13 cellular contexts compared by ENCODE assay signal in the genomic region with DNA sequence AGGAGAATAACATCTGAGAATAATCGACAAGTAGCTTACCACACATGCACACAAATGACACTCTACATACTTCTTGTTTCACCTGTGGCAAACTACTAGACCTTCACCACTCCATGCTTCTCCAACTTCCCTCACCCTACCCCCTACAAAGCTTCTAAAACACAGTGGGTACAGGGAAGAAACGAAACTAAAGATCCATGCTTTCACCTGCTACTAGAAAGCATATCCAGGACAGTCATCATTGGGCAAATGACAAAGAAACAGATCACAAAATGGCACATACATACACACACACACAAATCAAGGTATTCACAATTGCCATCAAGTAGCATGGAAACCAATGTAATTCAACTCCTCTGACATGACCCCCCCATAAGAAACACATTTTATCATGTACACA. TPM values are rescaled to one million over a fixed set of nuclear protein-coding genes. Genes with fewer than 3 reads are reported as not detected.
A peak's percentile ranks its signal among the peaks of the same experiment; 100 is the strongest.
DNase-seq lines count a peak whose midpoint lies in the region; ATAC-seq and TF ChIP-seq lines count a peak whose summit lies in the region.
"Had no signal": no experiment of that assay in that cellular context is flagged by ENCODE, and none has a peak within 500 bp of the region (broad histone marks: within the 10 kb centered on the region; RNA-seq: fewer than 3 reads in every experiment).

No MANE protein-coding gene starts in this region.

- no peak for ATAC-seq in CD4-positive, alpha-beta T cell (ENCODE audit: poor library complexity)
- ATAC-seq in IMR-90 (ENCODE audit: low read depth): no peak
- ATAC-seq in body of pancreas: no peak
- ATAC-seq in GM18498 (IDR thresholded peaks at IDR 0.05; ENCODE audit: unreplicated experiment): no peak
- no peak for ATAC-seq in GM21825 (IDR thresholded peaks at IDR 0.05; ENCODE audit: unreplicated experiment)
- ATAC-seq: activated naive CD4-positive, alpha-beta T cell treated with anti-CD3 and anti-CD28 coated beads, Interleukin-2, amount 50 U/mL, for 72 hours had no signal

- H3K23ac ChIP-seq in IMR-90 (ENCODE audit: low read depth, low read length): no peak overlapping the region

- peaks cover 15% of the 10 kb centered on the region for H3K36me3 Mint-ChIP-seq in CD4-positive, alpha-beta T cell (ENCODE audit: low read depth)
- peaks cover 11% of the 10 kb centered on the region for H3K36me3 Mint-ChIP-seq in nephron (ENCODE audit: low read depth)

- H3K56ac ChIP-seq in IMR-90 (ENCODE audit: extremely low read depth, insufficient read depth, low read length): no peak overlapping the region

- H4K91ac ChIP-seq in IMR-90 (ENCODE audit: insufficient read depth, low read depth, low read length): no peak overlapping the region

- H2AFZ ChIP-seq in IMR-90 (replicated peaks; ENCODE audit: low read length, poor library complexity): no peak overlapping the region

- H3K18ac ChIP-seq in IMR-90 (ENCODE audit: low read depth, low read length): no peak overlapping the region

- WGBS in IMR-90 (ENCODE audit: extremely low coverage in 2 of 2, insufficient read length in 1 of 2), 2 experiments: no CpG with 5 or more reads among the region's 2 CpGs
- WGBS in body of pancreas, 2 donors: 50 to 57% methylated on average over 2 of the region's 2 CpGs

- no peak for TF ChIP-seq POLR2A in IMR-90 (IDR thresholded peaks at IDR 0.05; ENCODE audit: low read depth, low read length)
- TF ChIP-seq POLR2A in body of pancreas (IDR thresholded peaks at IDR 0.05): no peak

- no peak overlapping the region for H2BK15ac ChIP-seq in IMR-90 (ENCODE audit: low read depth, low read length)

- peaks cover 0 to 75% of the 10 kb centered on the region in 2 experiments; a peak in 2 of 4 replicates for H3K79me1 ChIP-seq in IMR-90 (ENCODE audit: low read depth in 1 of 2, low read length in 2 of 2)

- H2AK5ac ChIP-seq in IMR-90 (ENCODE audit: low read depth, low read length): no peak overlapping the region

- H3K9me3 Mint-ChIP-seq in CD4-positive, alpha-beta T cell: no peaks in the 10 kb centered on the region
- no peaks in the 10 kb centered on the region for H3K9me3 Mint-ChIP-seq in nephron

- H3K27ac ChIP-seq in CD4-positive, alpha-beta T cell (ENCODE audit: low read depth, low read length): no peak overlapping the region
- H3K27ac ChIP-seq in IMR-90 (ENCODE audit: insufficient read depth, low read length) (no peak overlapping the region), body of pancreas (peak overlapping the region; percentile 7 to 87 (median 24))

- no peak overlapping the region for H3K14ac ChIP-seq in IMR-90 (replicated peaks; ENCODE audit: low read depth, low read length)

- H2BK5ac ChIP-seq in IMR-90 (ENCODE audit: low read depth, low read length, poor library complexity, severe bottlenecking): peak overlapping the region; percentile 35

- H3K4me3 ChIP-seq in IMR-90 (ENCODE audit: insufficient read depth, low read depth, low read length) (no peak overlapping the region), body of pancreas (no peak overlapping the region)
- H3K4me3 ChIP-seq: thoracic aorta had no signal

- peaks cover 91% of the 10 kb centered on the region for H3K4me1 Mint-ChIP-seq in CD4-positive, alpha-beta T cell (ENCODE audit: low read depth)
- peaks cover 79% of the 10 kb centered on the region for H3K4me1 Mint-ChIP-seq in nephron

- H3K4ac ChIP-seq in IMR-90 (ENCODE audit: low read depth, low read length): no peak overlapping the region

- dilution Hi-C loops in IMR-90 (cut with HindIII; ENCODE audit: low sequenced_read_pairs, unreplicated experiment): no loop called here

- CTCF ChIA-PET in CD4-positive, alpha-beta T cell (lab: Charles Lee): no interaction called here
- CTCF ChIA-PET in IMR-90 (lab: Yijun Ruan, JAX): interaction anchor here (1.1 kb wide), 1 partner anchor 72 kb away, joined by 3 read pairs; no protein-coding TSS in a partner anchor

- no peak overlapping the region for H3K9ac ChIP-seq in IMR-90 (ENCODE audit: low read depth, low read length)

- H3K27me3 Mint-ChIP-seq in CD4-positive, alpha-beta T cell: no peaks in the 10 kb centered on the region
- H3K27me3 Mint-ChIP-seq in nephron (ENCODE audit: low read depth): no peaks in the 10 kb centered on the region

- in situ Hi-C loops in IMR-90 (cut with MboI; ENCODE audit: low sequenced_read_pairs): no loop called here

- TF ChIP-seq CTCF in CD4-positive, alpha-beta T cell (IDR thresholded peaks at IDR 0.05): no peak
- no peak for TF ChIP-seq CTCF in IMR-90 (conservative IDR thresholded peaks at IDR 0.05; ENCODE audit: low read depth, low read length)
- TF ChIP-seq CTCF in body of pancreas (IDR thresholded peaks at IDR 0.05): no peak
- TF ChIP-seq CTCF in nephron (IDR thresholded peaks at IDR 0.05; ENCODE audit: unreplicated experiment in 3 of 3): no peak

- peak overlapping the region; percentile 52 for H3K4me3 Mint-ChIP-seq in CD4-positive, alpha-beta T cell
- H3K4me3 Mint-ChIP-seq in nephron: no peak overlapping the region

- no peak overlapping the region for H4K8ac ChIP-seq in IMR-90 (ENCODE audit: low read depth in 2 of 2, low read length in 2 of 2)

- peaks cover 97% of the 10 kb centered on the region for H4K20me1 ChIP-seq in IMR-90 (ENCODE audit: insufficient read depth, low read length)

- H3K36me3 ChIP-seq in IMR-90 (ENCODE audit: control insufficient read depth, insufficient read depth, low read length): no peaks in the 10 kb centered on the region; the same call in 1 of the 2 replicates
- no peaks in the 10 kb centered on the region for H3K36me3 ChIP-seq in body of pancreas (replicated peaks in 1 of 2; ENCODE audit: insufficient read depth in 1 of 2, low read depth in 2 of 2)
- H3K36me3 ChIP-seq: thoracic aorta had no signal

- DNase-seq in CD4-positive, alpha-beta T cell: no peak
- DNase-seq in IMR-90 (no peak), body of pancreas (no peak), SW480 (ENCODE audit: low spot score) (no peak), NCI-H1436 treated with DMSO at 0.1 percent for 48 hours (lab: John Stamatoyannopoulos, UW) (no peak)
- DNase-seq: activated CD4-positive, alpha-beta T cell treated with anti-CD3 and anti-CD28 coated beads, Interleukin-2, amount 50 U/mL, for 1 hour; cortex of kidney; islet precursor cell had no signal

- H3K27ac Mint-ChIP-seq in CD4-positive, alpha-beta T cell: peak overlapping the region; percentile 27
- H3K27ac Mint-ChIP-seq in nephron: peak overlapping the region; percentile 9 to 49 (median 17)

- no TSS peak for BruUV-seq in IMR-90 (replicated peaks; lab: Mats Ljungman, UMichigan)

- no peak overlapping the region for H2AK9ac ChIP-seq in IMR-90 (replicated peaks; ENCODE audit: low read depth, low read length, poor library complexity)

- H3K4me2 ChIP-seq in IMR-90 (ENCODE audit: low read depth, low read length): peak overlapping the region; percentile 69; the same call in 1 of the 2 replicates

- H3K4me1 ChIP-seq in IMR-90 (ENCODE audit: control insufficient read depth, insufficient read depth, low read length) (peaks cover 50% of the 10 kb centered on the region), body of pancreas (peaks cover 99% of the 10 kb centered on the region)

- no peak overlapping the region for H4K5ac ChIP-seq in IMR-90 (ENCODE audit: low read depth, low read length)

- no peaks in the 10 kb centered on the region for H3K9me3 ChIP-seq in CD4-positive, alpha-beta T cell (ENCODE audit: control insufficient read depth, low read length)
- no peaks in the 10 kb centered on the region for H3K9me3 ChIP-seq in IMR-90 (ENCODE audit: control insufficient read depth, insufficient read depth, low read length)
- H3K9me3 ChIP-seq in body of pancreas: no peaks in the 10 kb centered on the region
- H3K9me3 ChIP-seq: thoracic aorta had no signal

- H3K9me1 ChIP-seq in IMR-90 (ENCODE audit: insufficient read depth, low read length): peaks cover 64% of the 10 kb centered on the region

- POLR2A ChIA-PET in CD4-positive, alpha-beta T cell (lab: Charles Lee): no interaction called here
- POLR2A ChIA-PET in IMR-90 (lab: Charles Lee; ENCODE audit: unreplicated experiment): no interaction called here

- no peak overlapping the region for H2BK20ac ChIP-seq in IMR-90 (ENCODE audit: low read depth, low read length)

- intact Hi-C loops in CD4-positive, alpha-beta T cell (cut with DNase I, micrococcal nuclease): loop anchor here in 1 of 2 experiments (5.0 kb wide), 1 partner anchor 34 kb away; no protein-coding TSS in a partner anchor
- intact Hi-C loops in IMR-90 (cut with micrococcal nuclease) (loop anchor here (5.0 kb wide), 1 partner anchor 39 kb away; no protein-coding TSS in a partner anchor), body of pancreas (cut with DNase I) (loop anchor here (10.0 kb wide), 1 partner anchor 47 kb away; no protein-coding TSS in a partner anchor)

- no peak for TF ChIP-seq RAD21 in IMR-90 (IDR thresholded peaks at IDR 0.05; ENCODE audit: low read length)

- H2BK120ac ChIP-seq in IMR-90 (ENCODE audit: low read depth, low read length): no peak overlapping the region

- H3K27me3 ChIP-seq in CD4-positive, alpha-beta T cell (ENCODE audit: control insufficient read depth, insufficient read depth, low read length): no peaks in the 10 kb centered on the region
- H3K27me3 ChIP-seq in IMR-90 (ENCODE audit: control insufficient read depth, insufficient read depth, low read length) (no peaks in the 10 kb centered on the region), body of pancreas (no peaks in the 10 kb centered on the region)

TF ChIP-seq in IMR-90, 13 proteins besides CTCF, POLR2A, EP300 and RAD21 (continues in another document):
- no peak for TF ChIP-seq MAFK (IDR thresholded peaks at IDR 0.05; ENCODE audit: low read depth, low read length)
- TF ChIP-seq CEBPB (IDR thresholded peaks at IDR 0.05; ENCODE audit: low read depth, low read length): no peak
- TF ChIP-seq FOS (IDR thresholded peaks at IDR 0.05; ENCODE audit: low read depth, low read length): no peak
- TF ChIP-seq NFE2L2 (IDR thresholded peaks at IDR 0.05; ENCODE audit: low read depth, low read length): no peak

RNA-seq across cellular contexts. Expression of a gene that starts 10.6 kb away (rescaled TPM):
- 100 to 1,000 TPM; 101 to 102 TPM for total RNA-seq in CD4-positive, alpha-beta T cell
- total RNA-seq in IMR-90 (2012; rRNA removed) (7.0 and 7.2 TPM in 2 replicates), body of pancreas (10 to 100 TPM; 15.3 to 33.6 TPM)
- polyA plus RNA-seq in IMR-90 (2012; rRNA removed): 19.9 and 21.1 TPM in 2 replicates
- 9.0 and 15.0 TPM in 2 replicates for polyA plus RNA-seq in IMR-90 (2012; cell fraction: cytosol; rRNA removed)
- polyA plus RNA-seq in IMR-90 (2012; cell fraction: nucleus; rRNA removed; ENCODE audit: low replicate concordance): 29.5 and 41.2 TPM in 2 replicates

RNA-seq across cellular contexts. Expression of a gene that starts 57.8 kb away (rescaled TPM):
- 10 to 100 TPM; 87.5 to 90.1 TPM for total RNA-seq in CD4-positive, alpha-beta T cell
- total RNA-seq in IMR-90 (2012; rRNA removed): 12.2 and 16.9 TPM in 2 replicates
- 13.4 and 14.8 TPM in 2 replicates for polyA plus RNA-seq in IMR-90 (2012; rRNA removed)
- polyA plus RNA-seq in IMR-90 (2012; cell fraction: cytosol; rRNA removed): 7.5 and 7.6 TPM in 2 replicates
- polyA plus RNA-seq in IMR-90 (2012; cell fraction: nucleus; rRNA removed; ENCODE audit: low replicate concordance): 49.7 and 58.6 TPM in 2 replicates
- 10 to 100 TPM; 11.2 to 19.4 TPM for total RNA-seq in body of pancreas

Comparison
In these comparisons a context has a peak if more than half of its experiments do, and no peak if none do; other contexts are left out.
1. H3K27ac ChIP-seq: peak in body of pancreas (4 of 4); none in CD4-positive, alpha-beta T cell (single experiment) and IMR-90 (single experiment).